In genomic region chr16:83701494-83701893, GRCh38 we compare ENCODE assay signal across 1 cellular context.
TF ChIP-seq lines count a peak whose summit lies in the region.

No MANE protein-coding gene starts in this region.

TF ChIP-seq in HepG2, 621 proteins besides CTCF, POLR2A, EP300 and RAD21 (continued from another document and continues in another):
- TF ChIP-seq FLYWCH1 (CRISPR knock-in tag; IDR thresholded peaks at IDR 0.05) = no peak
- TF ChIP-seq ELF3 (CRISPR knock-in tag; IDR thresholded peaks at IDR 0.05) = 0 out of 2 replicates have a peak, but pooled peaks have one; percentile 27
- TF ChIP-seq KDM3A (CRISPR knock-in tag; IDR thresholded peaks at IDR 0.05; ENCODE audit: low read depth) = no peak
- no peak for TF ChIP-seq ZNF446 (CRISPR knock-in tag; IDR thresholded peaks at IDR 0.05)
- TF ChIP-seq NFIB (CRISPR knock-in tag; IDR thresholded peaks at IDR 0.05; ENCODE audit: borderline replicate concordance) = no peak
- no peak for TF ChIP-seq ZBTB10 (CRISPR knock-in tag; IDR thresholded peaks at IDR 0.05; ENCODE audit: borderline replicate concordance)
- no peak for TF ChIP-seq KDM1A (CRISPR knock-in tag; IDR thresholded peaks at IDR 0.05)
- TF ChIP-seq, protein P1, sequence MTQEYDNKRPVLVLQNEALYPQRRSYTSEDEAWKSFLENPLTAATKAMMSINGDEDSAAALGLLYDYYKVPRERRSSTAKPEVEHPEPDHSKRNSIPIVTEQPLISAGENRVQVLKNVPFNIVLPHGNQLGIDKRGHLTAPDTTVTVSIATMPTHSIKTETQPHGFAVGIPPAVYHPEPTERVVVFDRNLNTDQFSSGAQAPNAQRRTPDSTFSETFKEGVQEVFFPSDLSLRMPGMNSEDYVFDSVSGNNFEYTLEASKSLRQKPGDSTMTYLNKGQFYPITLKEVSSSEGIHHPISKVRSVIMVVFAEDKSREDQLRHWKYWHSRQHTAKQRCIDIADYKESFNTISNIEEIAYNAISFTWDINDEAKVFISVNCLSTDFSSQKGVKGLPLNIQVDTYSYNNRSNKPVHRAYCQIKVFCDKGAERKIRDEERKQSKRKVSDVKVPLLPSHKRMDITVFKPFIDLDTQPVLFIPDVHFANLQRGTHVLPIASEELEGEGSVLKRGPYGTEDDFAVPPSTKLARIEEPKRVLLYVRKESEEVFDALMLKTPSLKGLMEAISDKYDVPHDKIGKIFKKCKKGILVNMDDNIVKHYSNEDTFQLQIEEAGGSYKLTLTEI (CRISPR knock-in tag; conservative IDR thresholded peaks at IDR 0.05) = no peak
- TF ChIP-seq ZNF670 (CRISPR knock-in tag; IDR thresholded peaks at IDR 0.05; ENCODE audit: borderline replicate concordance) = no peak
- no peak for TF ChIP-seq ZFP62 (CRISPR knock-in tag; IDR thresholded peaks at IDR 0.05)
- TF ChIP-seq PAWR (CRISPR knock-in tag; IDR thresholded peaks at IDR 0.05; ENCODE audit: borderline replicate concordance) = no peak
- no peak for TF ChIP-seq KIAA2018 (CRISPR knock-in tag; IDR thresholded peaks at IDR 0.05; ENCODE audit: borderline replicate concordance)
- no peak for TF ChIP-seq ZNF20 (CRISPR knock-in tag; IDR thresholded peaks at IDR 0.05)
- TF ChIP-seq ZNF720 (CRISPR knock-in tag; IDR thresholded peaks at IDR 0.05) = no peak
- no peak for TF ChIP-seq ZFP36 (IDR thresholded peaks at IDR 0.05; ENCODE audit: borderline replicate concordance, low read depth, low read length, partially characterized antibody)
- TF ChIP-seq, protein P2, sequence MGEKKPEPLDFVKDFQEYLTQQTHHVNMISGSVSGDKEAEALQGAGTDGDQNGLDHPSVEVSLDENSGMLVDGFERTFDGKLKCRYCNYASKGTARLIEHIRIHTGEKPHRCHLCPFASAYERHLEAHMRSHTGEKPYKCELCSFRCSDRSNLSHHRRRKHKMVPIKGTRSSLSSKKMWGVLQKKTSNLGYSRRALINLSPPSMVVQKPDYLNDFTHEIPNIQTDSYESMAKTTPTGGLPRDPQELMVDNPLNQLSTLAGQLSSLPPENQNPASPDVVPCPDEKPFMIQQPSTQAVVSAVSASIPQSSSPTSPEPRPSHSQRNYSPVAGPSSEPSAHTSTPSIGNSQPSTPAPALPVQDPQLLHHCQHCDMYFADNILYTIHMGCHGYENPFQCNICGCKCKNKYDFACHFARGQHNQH (CRISPR knock-in tag; IDR thresholded peaks at IDR 0.05) = peak; percentile 68; the same call in 1 of the 2 replicates
- 0 out of 2 replicates have a peak, but pooled peaks have one; percentile 22 for TF ChIP-seq REPIN1 (CRISPR knock-in tag; IDR thresholded peaks at IDR 0.05; ENCODE audit: borderline replicate concordance, low read depth)
- no peak for TF ChIP-seq FOXK2 (IDR thresholded peaks at IDR 0.05)
- TF ChIP-seq, protein P3, sequence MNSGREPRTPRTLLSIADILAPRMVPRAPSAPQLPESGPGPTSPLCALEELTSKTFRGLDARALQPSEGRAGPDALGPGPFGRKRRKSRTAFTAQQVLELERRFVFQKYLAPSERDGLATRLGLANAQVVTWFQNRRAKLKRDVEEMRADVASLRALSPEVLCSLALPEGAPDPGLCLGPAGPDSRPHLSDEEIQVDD (CRISPR knock-in tag; IDR thresholded peaks at IDR 0.05; ENCODE audit: borderline replicate concordance) = no peak
- TF ChIP-seq SMAD1 (CRISPR knock-in tag; IDR thresholded peaks at IDR 0.05; ENCODE audit: borderline replicate concordance, low read depth) = no peak
- 0 out of 2 replicates have a peak, but pooled peaks have one; percentile 24 for TF ChIP-seq POGK (CRISPR knock-in tag; conservative IDR thresholded peaks at IDR 0.05)
- no peak for TF ChIP-seq SRSF1 (optimal IDR thresholded peaks at IDR 0.05; ENCODE audit: low read depth, low read length)
- peak; percentile 64; the same call in 1 of the 2 replicates for TF ChIP-seq TGIF2 (CRISPR knock-in tag; IDR thresholded peaks at IDR 0.05)
- TF ChIP-seq RARG (CRISPR knock-in tag; IDR thresholded peaks at IDR 0.05; ENCODE audit: low read depth) = no peak
- no peak for TF ChIP-seq ZFP91 (CRISPR knock-in tag; IDR thresholded peaks at IDR 0.05; ENCODE audit: borderline replicate concordance)
- no peak for TF ChIP-seq ATF7 (IDR thresholded peaks at IDR 0.05)
- no peak for TF ChIP-seq ATF7 (CRISPR knock-in tag; IDR thresholded peaks at IDR 0.05)
- no peak for TF ChIP-seq CREM (IDR thresholded peaks at IDR 0.05)
- TF ChIP-seq CREM (CRISPR knock-in tag; IDR thresholded peaks at IDR 0.05) = no peak
- TF ChIP-seq BRD4 (CRISPR knock-in tag; IDR thresholded peaks at IDR 0.05) = no peak
- TF ChIP-seq ZFP36L1 (CRISPR knock-in tag; IDR thresholded peaks at IDR 0.05) = no peak
- TF ChIP-seq NPAS2 (CRISPR knock-in tag; IDR thresholded peaks at IDR 0.05; ENCODE audit: borderline replicate concordance) = no peak
- no peak for TF ChIP-seq ARNT2 (CRISPR knock-in tag; IDR thresholded peaks at IDR 0.05; ENCODE audit: low read depth)
- no peak for TF ChIP-seq ZFP1 (CRISPR knock-in tag; IDR thresholded peaks at IDR 0.05)
- TF ChIP-seq, protein P4, sequence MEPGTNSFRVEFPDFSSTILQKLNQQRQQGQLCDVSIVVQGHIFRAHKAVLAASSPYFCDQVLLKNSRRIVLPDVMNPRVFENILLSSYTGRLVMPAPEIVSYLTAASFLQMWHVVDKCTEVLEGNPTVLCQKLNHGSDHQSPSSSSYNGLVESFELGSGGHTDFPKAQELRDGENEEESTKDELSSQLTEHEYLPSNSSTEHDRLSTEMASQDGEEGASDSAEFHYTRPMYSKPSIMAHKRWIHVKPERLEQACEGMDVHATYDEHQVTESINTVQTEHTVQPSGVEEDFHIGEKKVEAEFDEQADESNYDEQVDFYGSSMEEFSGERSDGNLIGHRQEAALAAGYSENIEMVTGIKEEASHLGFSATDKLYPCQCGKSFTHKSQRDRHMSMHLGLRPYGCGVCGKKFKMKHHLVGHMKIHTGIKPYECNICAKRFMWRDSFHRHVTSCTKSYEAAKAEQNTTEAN (CRISPR knock-in tag; conservative IDR thresholded peaks at IDR 0.05) = no peak
- no peak for TF ChIP-seq POLR2G (IDR thresholded peaks at IDR 0.05; ENCODE audit: low read depth, low read length)
- TF ChIP-seq PHF21A (CRISPR knock-in tag; IDR thresholded peaks at IDR 0.05) = no peak
- no peak for TF ChIP-seq CAMTA2 (CRISPR knock-in tag; IDR thresholded peaks at IDR 0.05; ENCODE audit: borderline replicate concordance)
- TF ChIP-seq ZEB1 (IDR thresholded peaks at IDR 0.05; ENCODE audit: insufficient replicate concordance, low read depth) = no peak
- no peak for TF ChIP-seq GLI4 (CRISPR knock-in tag; IDR thresholded peaks at IDR 0.05; ENCODE audit: borderline replicate concordance)
- TF ChIP-seq, protein P5, sequence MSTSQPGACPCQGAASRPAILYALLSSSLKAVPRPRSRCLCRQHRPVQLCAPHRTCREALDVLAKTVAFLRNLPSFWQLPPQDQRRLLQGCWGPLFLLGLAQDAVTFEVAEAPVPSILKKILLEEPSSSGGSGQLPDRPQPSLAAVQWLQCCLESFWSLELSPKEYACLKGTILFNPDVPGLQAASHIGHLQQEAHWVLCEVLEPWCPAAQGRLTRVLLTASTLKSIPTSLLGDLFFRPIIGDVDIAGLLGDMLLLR (CRISPR knock-in tag; IDR thresholded peaks at IDR 0.05) = no peak
- no peak for TF ChIP-seq ZNF552 (CRISPR knock-in tag; IDR thresholded peaks at IDR 0.05; ENCODE audit: borderline replicate concordance)
